In genomic region chr7:101815826-101816488, GRCh38 we compare ENCODE assay signal across 1 cellular context.
TF ChIP-seq lines count a peak whose summit lies in the region.

No MANE protein-coding gene starts in this region.

TF ChIP-seq in IMR-90, 13 proteins besides CTCF, POLR2A, EP300 and RAD21 (continued from another document):
- TF ChIP-seq USF2 (IDR thresholded peaks at IDR 0.05; ENCODE audit: low read depth, low read length) = no peak
